9 cellular contexts compared by ENCODE assay signal in genomic region chr3:37029111-37029510, GRCh38.
"Had no signal": no experiment of that assay in that cellular context is flagged by ENCODE, and none has a peak within 500 bp of the region (broad histone marks: within the 10 kb centered on the region; RNA-seq: fewer than 3 reads in every experiment).

No MANE protein-coding gene starts in this region.

- H3K27me3 ChIP-seq: body of pancreas, esophagus muscularis mucosa, SJCRH30 had no signal

- H3K4me3 ChIP-seq: body of pancreas, esophagus muscularis mucosa, SJCRH30, skin epidermis had no signal

- H3K4me1 ChIP-seq: body of pancreas, SJCRH30 had no signal

- DNase-seq: activated T-cell treated with anti-CD3 and anti-CD28 coated beads, Interleukin-2, amount 50 U/mL, for 1 hour; foreskin melanocyte; natural killer cell; occipital lobe; trophoblast cell had no signal

- ATAC-seq: natural killer cell had no signal

- H3K27ac ChIP-seq: body of pancreas, SJCRH30 had no signal

- H3K9me3 ChIP-seq: body of pancreas, esophagus muscularis mucosa, SJCRH30 had no signal
